In the genomic region with DNA sequence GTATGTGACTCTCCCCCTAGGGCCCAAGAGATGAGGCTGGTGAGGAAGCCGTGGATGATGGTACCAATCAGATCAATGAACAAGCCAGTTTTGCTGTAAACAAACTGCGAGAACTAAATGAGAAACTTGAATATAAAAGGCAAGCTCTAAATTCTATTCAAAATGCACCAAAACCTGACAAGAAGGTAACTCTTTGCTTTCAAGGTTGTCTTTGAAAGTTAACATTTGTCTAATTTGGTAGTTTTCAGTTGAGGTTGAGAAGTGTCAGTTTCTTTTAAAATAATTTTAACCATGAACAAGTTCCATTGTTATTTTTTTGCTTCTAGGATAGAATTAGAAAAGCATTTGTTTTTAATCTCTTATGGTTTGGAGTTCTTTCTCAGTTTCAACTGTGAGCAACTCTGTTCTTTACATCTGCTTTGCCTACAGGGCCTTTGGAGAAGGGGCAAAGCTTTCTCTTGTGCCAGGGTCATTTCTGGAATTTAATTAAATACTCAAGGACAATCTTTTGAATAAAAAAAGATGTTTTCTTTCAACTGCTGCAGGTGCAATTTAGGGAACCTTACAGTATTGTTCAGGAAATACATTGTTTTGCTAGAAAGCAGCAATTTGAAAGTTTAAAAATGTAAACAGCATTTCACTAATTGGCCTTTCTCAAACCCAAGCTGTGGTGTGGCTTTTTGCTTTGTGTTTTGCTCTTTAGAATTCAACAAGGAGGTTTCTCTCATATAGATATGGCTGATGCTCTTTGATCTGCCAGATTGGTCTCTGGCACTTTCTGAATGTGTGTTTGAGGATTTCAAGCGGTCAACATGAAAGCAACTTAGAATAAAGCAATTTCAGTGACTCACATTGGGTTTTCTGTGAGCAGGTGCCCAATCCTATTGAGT, we compare ENCODE assay signal across 14 cellular contexts.
DNase-seq lines count a peak whose midpoint lies in the region; ATAC-seq and TF ChIP-seq lines count a peak whose summit lies in the region.
"Had no signal": no experiment of that assay in that cellular context is flagged by ENCODE, and none has a peak within 500 bp of the region (broad histone marks: within the 10 kb centered on the region; RNA-seq: fewer than 3 reads in every experiment).

No MANE protein-coding gene starts in this region.

- no peaks in the 10 kb centered on the region for H3K36me3 Mint-ChIP-seq in natural killer cell treated with Interleukin-12 subunit alpha and Interleukin-12 subunit beta and Interleukin-15 and Interleukin-18, amount 100 ng/mL, for 72 hours

- H3K4me1 Mint-ChIP-seq in natural killer cell treated with Interleukin-12 subunit alpha and Interleukin-12 subunit beta and Interleukin-15 and Interleukin-18, amount 100 ng/mL, for 72 hours (ENCODE audit: low read depth in 2 of 2) = peaks cover 0 to 4% of the 10 kb centered on the region in 2 donors
- H3K4me1 Mint-ChIP-seq: nephron had no signal

- no peak overlapping the region for H3K4me3 ChIP-seq in GM12865 (ENCODE audit: low read depth, low read length)
- H3K4me3 ChIP-seq: BLaER1, suprapubic skin had no signal

- peak; percentile 92 for DNase-seq in GM12865 (ENCODE audit: low read depth)
- DNase-seq in natural killer cell treated with Interleukin-12 subunit alpha and Interleukin-12 subunit beta and Interleukin-15 and Interleukin-18, amount 100 ng/mL, for 72 hours (ENCODE audit: low spot score) = no peak
- DNase-seq in GM03348 (ENCODE audit: low spot score) = no peak
- no peak for DNase-seq in NCI-H1436 treated with DMSO at 0.1 percent for 48 hours (lab: John Stamatoyannopoulos, UW)
- no peak for DNase-seq in NCI-H1694 treated with DMSO at 0.1 percent for 48 hours (lab: John Stamatoyannopoulos, UW)
- DNase-seq: erythroblast, NCI-H446, SK-N-SH had no signal

- peak overlapping the region in 1 of 2 donors; percentile 49 for H3K27ac Mint-ChIP-seq in natural killer cell treated with Interleukin-12 subunit alpha and Interleukin-12 subunit beta and Interleukin-15 and Interleukin-18, amount 100 ng/mL, for 72 hours
- H3K27ac Mint-ChIP-seq: nephron had no signal

- TF ChIP-seq CTCF in GM12865 (IDR thresholded peaks at IDR 0.05; ENCODE audit: insufficient read depth, low read depth, low read length, missing control alignments) = no peak

- no peak overlapping the region for H3K4me3 Mint-ChIP-seq in natural killer cell treated with Interleukin-12 subunit alpha and Interleukin-12 subunit beta and Interleukin-15 and Interleukin-18, amount 100 ng/mL, for 72 hours
- H3K4me3 Mint-ChIP-seq: nephron had no signal

- peaks cover 2% of the 10 kb centered on the region for H3K9me3 Mint-ChIP-seq in natural killer cell treated with Interleukin-12 subunit alpha and Interleukin-12 subunit beta and Interleukin-15 and Interleukin-18, amount 100 ng/mL, for 72 hours

- ATAC-seq in GM19328 (IDR thresholded peaks at IDR 0.05; ENCODE audit: unreplicated experiment) (peak; percentile 75), HG02642 (IDR thresholded peaks at IDR 0.05; ENCODE audit: poor library complexity, unreplicated experiment) (peak; percentile 78), HG03460 (IDR thresholded peaks at IDR 0.05; ENCODE audit: unreplicated experiment) (peak; percentile 70)
- no peak for ATAC-seq in natural killer cell treated with Interleukin-12 subunit alpha and Interleukin-12 subunit beta and Interleukin-15 and Interleukin-18, amount 100 ng/mL, for 72 hours

- H3K27me3 Mint-ChIP-seq in natural killer cell treated with Interleukin-12 subunit alpha and Interleukin-12 subunit beta and Interleukin-15 and Interleukin-18, amount 100 ng/mL, for 72 hours = no peaks in the 10 kb centered on the region

Comparison
In these comparisons a context has a peak if more than half of its experiments do, and no peak if none do; other contexts are left out.
1. ATAC-seq: peak in GM19328 (single experiment), HG02642 (single experiment) and HG03460 (single experiment); none in natural killer cell treated with Interleukin-12 subunit alpha and Interleukin-12 subunit beta and Interleukin-15 and Interleukin-18, amount 100 ng/mL, for 72 hours (0 of 2).